Comparison of ENCODE assay signal across 26 cellular contexts in the genomic region with DNA sequence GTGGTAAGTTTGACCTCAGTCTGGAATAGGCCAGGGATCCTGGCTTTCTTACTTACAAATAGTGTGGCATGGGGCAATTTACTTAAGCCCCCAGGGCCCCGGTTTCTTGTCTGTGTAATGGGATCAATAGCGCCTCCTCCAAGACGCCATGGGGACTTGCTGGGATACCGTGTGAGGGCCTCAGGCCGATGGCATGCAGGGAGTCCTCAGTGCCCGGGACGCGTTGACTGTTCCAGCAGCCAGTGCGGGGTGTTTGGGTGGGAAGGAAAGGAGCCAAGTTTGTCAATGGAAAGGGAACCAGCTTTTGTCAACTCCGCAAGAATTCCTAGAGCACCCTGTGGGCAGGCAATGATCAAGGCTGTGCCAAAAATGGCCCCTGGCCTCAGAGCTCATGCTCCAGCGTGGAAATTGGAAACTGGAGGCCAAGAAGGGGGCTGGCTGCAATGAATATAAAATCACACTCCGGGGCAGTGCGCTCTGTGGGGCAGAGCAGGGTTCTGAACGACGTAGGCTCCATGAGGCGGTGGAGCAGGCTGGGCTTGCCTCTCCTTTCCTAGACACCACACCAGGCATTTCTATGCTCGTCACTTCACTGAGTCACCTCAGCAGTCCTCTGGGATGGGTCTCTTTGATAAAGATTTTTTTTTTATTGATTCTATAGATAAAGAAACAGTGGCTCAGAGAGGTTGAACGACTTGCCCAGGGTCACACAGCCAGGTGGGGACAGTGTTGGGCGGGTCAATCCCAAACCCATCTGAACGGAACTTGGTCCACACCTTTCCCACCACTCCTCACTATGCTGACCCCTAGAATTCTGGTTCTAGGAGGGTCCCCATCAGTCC. TPM values are rescaled to one million over a fixed set of nuclear protein-coding genes. Genes with fewer than 3 reads are reported as not detected.
"Had no signal": no experiment of that assay in that cellular context is flagged by ENCODE, and none has a peak within 500 bp of the region (broad histone marks: within the 10 kb centered on the region; RNA-seq: fewer than 3 reads in every experiment).

No MANE protein-coding gene starts in this region.

- H3K4me3 Mint-ChIP-seq: dendritic cell treated with granulocyte-macrophage colony-stimulating factor and Interleukin-4, amounts not matched to agents 40 ng/mL and 50 ng/mL, for 4 days; endodermal cell; naive thymus-derived CD8-positive, alpha-beta T cell; nephron progenitor cell; stimulated activated memory B cell treated with anti-CD40 and anti-IgM and Interleukin-4, amounts not matched to agents 10 μg/mL and 1 μg/mL and 100 μg/mL, for 72 hours; type B pancreatic cell had no signal

- H3K9me3 Mint-ChIP-seq: dendritic cell treated with granulocyte-macrophage colony-stimulating factor and Interleukin-4, amounts not matched to agents 40 ng/mL and 50 ng/mL, for 4 days; endodermal cell; naive thymus-derived CD8-positive, alpha-beta T cell; stimulated activated memory B cell treated with anti-CD40 and anti-IgM and Interleukin-4, amounts not matched to agents 10 μg/mL and 1 μg/mL and 100 μg/mL, for 72 hours; type B pancreatic cell had no signal

- H3K27ac Mint-ChIP-seq: dendritic cell treated with granulocyte-macrophage colony-stimulating factor and Interleukin-4, amounts not matched to agents 40 ng/mL and 50 ng/mL, for 4 days; endodermal cell; naive thymus-derived CD8-positive, alpha-beta T cell; nephron progenitor cell; stimulated activated memory B cell treated with anti-CD40 and anti-IgM and Interleukin-4, amounts not matched to agents 10 μg/mL and 1 μg/mL and 100 μg/mL, for 72 hours; type B pancreatic cell had no signal

- H3K27me3 Mint-ChIP-seq: type B pancreatic cell had no signal

- H3K36me3 Mint-ChIP-seq: stimulated activated memory B cell treated with anti-CD40 and anti-IgM and Interleukin-4, amounts not matched to agents 10 μg/mL and 1 μg/mL and 100 μg/mL, for 72 hours; type B pancreatic cell had no signal

- H3K4me3 ChIP-seq: esophagus muscularis mucosa, heart right ventricle, left lung, lower lobe of right lung, psoas muscle, smooth muscle cell, testis, tibial artery had no signal

- ATAC-seq: heart right ventricle; left cardiac atrium; left lung; lower lobe of right lung; naive thymus-derived CD8-positive, alpha-beta T cell; right cardiac atrium; stimulated activated memory B cell treated with anti-CD40 and anti-IgM and Interleukin-4, amounts not matched to agents 10 μg/mL and 1 μg/mL and 100 μg/mL, for 72 hours; stimulated activated naive CD8-positive, alpha-beta T cell treated with anti-CD3 and anti-CD28 coated beads, Interleukin-15, Interleukin-2, amounts not matched to agents 100 U/mL and 50 U/mL, for 24 hours had no signal

- H3K27me3 ChIP-seq: esophagus muscularis mucosa, left lung, testis, tibial artery had no signal

- DNase-seq: effector CD8-positive, alpha-beta T cell; endodermal cell; foreskin melanocyte; glutamatergic neuron; heart right ventricle; hippocampal formation; left cardiac atrium; left lung; lower lobe of right lung; naive thymus-derived CD8-positive, alpha-beta T cell; nephron progenitor cell; nucleus accumbens; psoas muscle; right cardiac atrium; stimulated activated CD4-positive, alpha-beta T cell treated with anti-CD3 and anti-CD28 coated beads, Interleukin-2, amount 100 ng/mL, for 24 hours; stimulated activated CD4-positive, alpha-beta T cell treated with anti-CD3 and anti-CD28 coated beads, Interleukin-4, amount 100 ng/mL, for 4 hours; stimulated activated naive CD8-positive, alpha-beta T cell treated with anti-CD3 and anti-CD28 coated beads, Interleukin-15, Interleukin-2, amounts not matched to agents 100 U/mL and 50 U/mL, for 24 hours; substantia nigra; testis; tibial artery had no signal

- H3K27ac ChIP-seq: epithelial cell of prostate, esophagus muscularis mucosa, heart right ventricle, left lung, lower lobe of right lung, psoas muscle, testis, tibial artery had no signal

- H3K9me3 ChIP-seq: esophagus muscularis mucosa, left lung, lower lobe of right lung, psoas muscle, testis, tibial artery had no signal

- H3K4me1 ChIP-seq: psoas muscle, testis had no signal

- H3K4me1 Mint-ChIP-seq: endodermal cell; naive thymus-derived CD8-positive, alpha-beta T cell; stimulated activated memory B cell treated with anti-CD40 and anti-IgM and Interleukin-4, amounts not matched to agents 10 μg/mL and 1 μg/mL and 100 μg/mL, for 72 hours had no signal

- H3K4me2 ChIP-seq: smooth muscle cell had no signal

- H3K36me3 ChIP-seq: esophagus muscularis mucosa, heart right ventricle, left lung, lower lobe of right lung, tibial artery had no signal

RNA-seq across cellular contexts. Expression of a gene that starts 56.7 kb away (rescaled TPM):
- total RNA-seq: naive thymus-derived CD8-positive, alpha-beta T cell had no signal
